Comparison of ENCODE assay signal across 16 cellular contexts in the genomic region with DNA sequence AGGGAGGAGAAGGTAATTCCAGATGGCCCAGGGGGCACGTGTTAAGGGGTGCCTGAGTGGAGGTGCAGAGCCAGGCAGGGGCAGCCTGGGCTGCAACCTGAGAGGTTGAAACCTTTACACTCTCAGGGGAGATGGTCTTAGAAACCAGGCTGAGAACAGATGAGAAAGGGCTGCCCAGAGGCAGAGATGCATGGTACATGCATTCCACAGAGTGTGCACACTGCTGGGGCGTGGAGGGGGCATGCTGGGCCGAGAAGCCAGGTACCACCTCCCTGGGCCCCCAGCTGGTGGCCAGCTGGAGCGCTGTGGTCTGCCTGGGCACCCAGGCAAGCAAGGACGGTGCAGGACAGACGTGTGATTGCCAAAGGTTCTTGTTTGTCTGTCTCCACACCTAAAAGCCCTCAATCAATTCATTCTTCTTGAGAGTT. TPM values are rescaled to one million over a fixed set of nuclear protein-coding genes. Genes with fewer than 3 reads are reported as not detected.
DNase-seq lines count a peak whose midpoint lies in the region; ATAC-seq and TF ChIP-seq lines count a peak whose summit lies in the region.
"Had no signal": no experiment of that assay in that cellular context is flagged by ENCODE, and none has a peak within 500 bp of the region (broad histone marks: within the 10 kb centered on the region; RNA-seq: fewer than 3 reads in every experiment).

No MANE protein-coding gene starts in this region.

- 86 to 91% (median 87%) methylated on average over 5 to 6 of the region's 6 CpGs for WGBS in adrenal gland, 4 donors
- WGBS in neuronal stem cell (ENCODE audit: extremely low coverage in 2 of 2, insufficient read length in 2 of 2, insufficient replicate concordance in 1 of 2), 2 donors = no CpG with 5 or more reads among the region's 6 CpGs

- peak overlapping the region in 1 of 2 donors; percentile 65 for H3K27ac Mint-ChIP-seq in natural killer cell treated with Interleukin-12 subunit alpha and Interleukin-12 subunit beta and Interleukin-15 and Interleukin-18, amount 100 ng/mL, for 72 hours
- H3K27ac Mint-ChIP-seq in natural killer cell = peak overlapping the region in 1 of 2 donors; percentile 68
- H3K27ac Mint-ChIP-seq: CD8-positive, alpha-beta memory T cell had no signal

- H2AFZ ChIP-seq in neuronal stem cell (ENCODE audit: low read length) = no peak overlapping the region

- no peak overlapping the region for H4K8ac ChIP-seq in neuronal stem cell (ENCODE audit: low read depth, low read length)

- no peak overlapping the region for H3K4me3 ChIP-seq in adrenal gland
- H3K4me3 ChIP-seq in neuronal stem cell (ENCODE audit: low read length in 2 of 2) = no peak overlapping the region

- H3K9ac ChIP-seq in neuronal stem cell (ENCODE audit: low read depth, low read length, poor library complexity) = no peak overlapping the region

- no peaks in the 10 kb centered on the region for H3K36me3 Mint-ChIP-seq in natural killer cell treated with Interleukin-12 subunit alpha and Interleukin-12 subunit beta and Interleukin-15 and Interleukin-18, amount 100 ng/mL, for 72 hours
- H3K36me3 Mint-ChIP-seq in natural killer cell = no peaks in the 10 kb centered on the region
- H3K36me3 Mint-ChIP-seq: CD8-positive, alpha-beta memory T cell had no signal

- no peak overlapping the region for H4K91ac ChIP-seq in neuronal stem cell (ENCODE audit: low read depth, low read length, poor library complexity)

- H2AK5ac ChIP-seq in neuronal stem cell (ENCODE audit: low read depth, low read length) = no peak overlapping the region

- no peak overlapping the region for H3K14ac ChIP-seq in neuronal stem cell (ENCODE audit: low read length)

- H3K27ac ChIP-seq in adrenal gland = no peak overlapping the region
- no peak overlapping the region for H3K27ac ChIP-seq in neuronal stem cell (replicated peaks; ENCODE audit: low read length)

- H3K9me3 Mint-ChIP-seq in natural killer cell treated with Interleukin-12 subunit alpha and Interleukin-12 subunit beta and Interleukin-15 and Interleukin-18, amount 100 ng/mL, for 72 hours = no peaks in the 10 kb centered on the region
- no peaks in the 10 kb centered on the region for H3K9me3 Mint-ChIP-seq in natural killer cell
- H3K9me3 Mint-ChIP-seq: CD8-positive, alpha-beta memory T cell had no signal

- no peak overlapping the region for H2BK12ac ChIP-seq in neuronal stem cell (ENCODE audit: low read length)

- H2BK120ac ChIP-seq in neuronal stem cell (ENCODE audit: low read depth, low read length) = no peak overlapping the region

- H3K4me3 Mint-ChIP-seq in natural killer cell treated with Interleukin-12 subunit alpha and Interleukin-12 subunit beta and Interleukin-15 and Interleukin-18, amount 100 ng/mL, for 72 hours = no peak overlapping the region
- no peak overlapping the region for H3K4me3 Mint-ChIP-seq in natural killer cell
- H3K4me3 Mint-ChIP-seq: CD8-positive, alpha-beta memory T cell had no signal

- no peak for TF ChIP-seq POLR2A in adrenal gland (IDR thresholded peaks at IDR 0.05)

- H3K23ac ChIP-seq in neuronal stem cell (ENCODE audit: low read depth, low read length, poor library complexity) = no peak overlapping the region

- no peaks in the 10 kb centered on the region for H3K9me3 ChIP-seq in adrenal gland (replicated peaks in 1 of 3)
- no peaks in the 10 kb centered on the region for H3K9me3 ChIP-seq in neuronal stem cell (replicated peaks in 1 of 2; ENCODE audit: control insufficient read depth in 2 of 2, insufficient read depth in 1 of 2, low read depth in 1 of 2, low read length in 2 of 2)

- no peaks in the 10 kb centered on the region for H3K27me3 Mint-ChIP-seq in natural killer cell treated with Interleukin-12 subunit alpha and Interleukin-12 subunit beta and Interleukin-15 and Interleukin-18, amount 100 ng/mL, for 72 hours
- H3K27me3 Mint-ChIP-seq in natural killer cell (ENCODE audit: low read depth in 2 of 2) = no peaks in the 10 kb centered on the region
- H3K27me3 Mint-ChIP-seq: CD8-positive, alpha-beta memory T cell had no signal

- no peak for TF ChIP-seq CTCF in natural killer cell (IDR thresholded peaks at IDR 0.05)
- no peak for TF ChIP-seq CTCF in adrenal gland (IDR thresholded peaks at IDR 0.05)

- no peaks in the 10 kb centered on the region for H3K79me1 ChIP-seq in neuronal stem cell (ENCODE audit: low read depth, low read length)

- H2BK15ac ChIP-seq in neuronal stem cell (ENCODE audit: low read length) = no peak overlapping the region

- H3K27me3 ChIP-seq in adrenal gland = no peaks in the 10 kb centered on the region
- H3K27me3 ChIP-seq in neuronal stem cell (ENCODE audit: control insufficient read depth in 3 of 3, insufficient read depth in 3 of 3, low read depth in 1 of 3, low read length in 3 of 3) = peaks cover 0 to 17% (median 0%) of the 10 kb centered on the region in 3 experiments

- DNase-seq in natural killer cell treated with Interleukin-12 subunit alpha and Interleukin-12 subunit beta and Interleukin-15 and Interleukin-18, amount 100 ng/mL, for 72 hours (ENCODE audit: low spot score) = peak; percentile 28
- no peak for DNase-seq in natural killer cell
- DNase-seq in adrenal gland = peak in 4 of 7 donors; percentile 2 to 23 (median 9)
- DNase-seq in neuronal stem cell (ENCODE audit: low spot score) = no peak
- no peak for DNase-seq in NCI-H446 treated with DMSO at 0.1 percent for 48 hours (lab: John Stamatoyannopoulos, UW)
- DNase-seq in NCI-H2107 (lab: John Stamatoyannopoulos, UW) = no peak
- no peak for DNase-seq in GM03348 (ENCODE audit: low spot score)
- DNase-seq: ACHN, HCEC 1CT, Karpas-422, NCI-H1105 treated with DMSO at 0.1 percent for 48 hours, NCI-H187 treated with DMSO at 0.1 percent for 48 hours, NCI-H510A treated with DMSO at 0.1 percent for 48 hours, SHP77 treated with DMSO at 0.1 percent for 48 hours had no signal

- no peak overlapping the region for H3K4me2 ChIP-seq in neuronal stem cell (ENCODE audit: insufficient read depth, low read length, poor library complexity, severe bottlenecking)

- H3K36me3 ChIP-seq in adrenal gland (replicated peaks in 1 of 2) = no peaks in the 10 kb centered on the region
- no peaks in the 10 kb centered on the region for H3K36me3 ChIP-seq in neuronal stem cell (replicated peaks in 1 of 2; ENCODE audit: control insufficient read depth in 2 of 2, insufficient read depth in 2 of 2, low read length in 2 of 2)

- no peak overlapping the region for H3K4ac ChIP-seq in neuronal stem cell (ENCODE audit: low read length)

- no peak overlapping the region for H2BK5ac ChIP-seq in neuronal stem cell (ENCODE audit: low read length)

- no peak for ATAC-seq in natural killer cell treated with Interleukin-12 subunit alpha and Interleukin-12 subunit beta and Interleukin-15 and Interleukin-18, amount 100 ng/mL, for 72 hours
- no peak for ATAC-seq in natural killer cell
- no peak for ATAC-seq in GM18907 (IDR thresholded peaks at IDR 0.05; ENCODE audit: unreplicated experiment)

- H3K18ac ChIP-seq in neuronal stem cell (ENCODE audit: low read length) = peak overlapping the region; percentile 68

- H3K4me1 Mint-ChIP-seq in natural killer cell treated with Interleukin-12 subunit alpha and Interleukin-12 subunit beta and Interleukin-15 and Interleukin-18, amount 100 ng/mL, for 72 hours (ENCODE audit: low read depth in 2 of 2) = peaks cover 49 to 51% of the 10 kb centered on the region in 2 donors
- peaks cover 48 to 49% of the 10 kb centered on the region in 2 donors for H3K4me1 Mint-ChIP-seq in natural killer cell

- intact Hi-C loops in natural killer cell (cut with micrococcal nuclease) = no loop called here
- intact Hi-C loops in adrenal gland (cut with DNase I) = no loop called here

- no peaks in the 10 kb centered on the region for H3K4me1 ChIP-seq in adrenal gland (replicated peaks in 1 of 2)
- H3K4me1 ChIP-seq in neuronal stem cell (ENCODE audit: control insufficient read depth in 2 of 2, insufficient read depth in 1 of 2, low read depth in 1 of 2, low read length in 2 of 2) = peaks cover 0 to 4% of the 10 kb centered on the region in 2 donors

RNA-seq across cellular contexts. Expression of a gene that starts 14.1 kb away (rescaled TPM):
- total RNA-seq in natural killer cell treated with Interleukin-12 subunit alpha and Interleukin-12 subunit beta and Interleukin-15 and Interleukin-18, amount 100 ng/mL, for 72 hours = 10 to 100 TPM; 31.4 to 41.3 TPM
- total RNA-seq in natural killer cell (10 to 100 TPM; 49.9 to 57.4 (median 52.8) TPM), adrenal gland (10 to 100 TPM in 7 of 8 donors, 1 to 10 TPM in 1; 7.9 to 19.4 (median 13.5) TPM)
- polyA plus RNA-seq in adrenal gland = 10 to 100 TPM in 1 of 3 donors, 1 to 10 TPM in 2; 5.8 to 15.3 (median 6.5) TPM
- polyA plus RNA-seq in neuronal stem cell (2013, experiment 1 of 2) = 6.7 TPM
- polyA plus RNA-seq in neuronal stem cell (2013, experiment 2 of 2) = 7.4 TPM

RNA-seq across cellular contexts. Expression of a gene that starts 47.2 kb away (rescaled TPM):
- not detected for total RNA-seq in natural killer cell treated with Interleukin-12 subunit alpha and Interleukin-12 subunit beta and Interleukin-15 and Interleukin-18, amount 100 ng/mL, for 72 hours
- under 1 TPM in 1 of 3 donors, not detected in 2; 0.16 TPM for total RNA-seq in natural killer cell
- 10 to 100 TPM in 3 of 8 donors, 1 to 10 TPM in 5; 1.6 to 43.6 (median 3.7) TPM for total RNA-seq in adrenal gland
- polyA plus RNA-seq in adrenal gland = 10 to 100 TPM in 2 of 3 donors, 1 to 10 TPM in 1; 8.1 to 34.1 (median 24.3) TPM
- 2.3 TPM for polyA plus RNA-seq in neuronal stem cell (2013, experiment 1 of 2)
- polyA plus RNA-seq in neuronal stem cell (2013, experiment 2 of 2) = 2.2 TPM

Comparison
In these comparisons a context has a peak if more than half of its experiments do, and no peak if none do; other contexts are left out.
1. DNase-seq: peak in natural killer cell treated with Interleukin-12 subunit alpha and Interleukin-12 subunit beta and Interleukin-15 and Interleukin-18, amount 100 ng/mL, for 72 hours (single experiment) and adrenal gland (4 of 7); none in natural killer cell (single experiment), neuronal stem cell (single experiment), NCI-H446 treated with DMSO at 0.1 percent for 48 hours (single experiment), NCI-H2107 (single experiment) and GM03348 (single experiment).